ENCODE assay signal across 21 cellular contexts in genomic region chr5:570886-571285, GRCh38. TPM values are rescaled to one million over a fixed set of nuclear protein-coding genes. Genes with fewer than 3 reads are reported as not detected.
DNase-seq lines count a peak whose midpoint lies in the region; ATAC-seq, FAIRE-seq and TF ChIP-seq lines count a peak whose summit lies in the region.
"Had no signal": no experiment of that assay in that cellular context is flagged by ENCODE, and none has a peak within 500 bp of the region (broad histone marks: within the 10 kb centered on the region; RNA-seq: fewer than 3 reads in every experiment).

No MANE protein-coding gene starts in this region.

- H3K9me3 ChIP-seq in kidney (ENCODE audit: control insufficient read depth in 1 of 2, low read length in 2 of 2) (peaks cover 0 to 2% of the 10 kb centered on the region in 2 donors), T-helper 17 cell (ENCODE audit: control insufficient read depth, low read length, poor library complexity, severe bottlenecking) (no peaks in the 10 kb centered on the region)

- ATAC-seq in T-helper 17 cell: no peak
- ATAC-seq: HCT116 had no signal

- intact Hi-C loops in kidney (cut with DNase I): no loop called here

- no peak overlapping the region for H3K27ac ChIP-seq in kidney (ENCODE audit: low read depth in 2 of 2, low read length in 2 of 2)
- H3K27ac ChIP-seq: BLaER1 treated with 17β-estradiol and CSF1 and Interleukin-3, amounts not matched to agents 10 nM and 100 nM; GM23248; HL-60 had no signal

- DNase-seq in activated CD8-positive, alpha-beta memory T cell treated with anti-CD3 and anti-CD28 coated beads for 24 hours: peak; percentile 49
- DNase-seq in activated CD8-positive, alpha-beta memory T cell treated with anti-CD3 and anti-CD28 coated beads, Interleukin-2, amount 50 U/mL, for 4 hours: no peak
- DNase-seq in kidney: peak; percentile 58
- peak; percentile 73 for DNase-seq in osteocyte (ENCODE audit: extremely low spot score, unreplicated experiment)
- no peak for DNase-seq in hepatic stellate cell (ENCODE audit: low spot score)
- DNase-seq in D341Med (ENCODE audit: low spot score): no peak
- no peak for DNase-seq in T-helper 17 cell
- DNase-seq: 8988T; AML-193; Calu3; CD4-positive, CD25-positive, alpha-beta regulatory T cell; DMS153; DMS79 treated with DMSO at 0.1 percent for 48 hours; EL; GM23248 had no signal

- peaks cover 3% of the 10 kb centered on the region for H3K4me1 Mint-ChIP-seq in osteocyte (ENCODE audit: unreplicated experiment)
- peaks cover 2% of the 10 kb centered on the region for H3K4me1 Mint-ChIP-seq in T-helper 17 cell

- H3K9ac ChIP-seq in kidney (ENCODE audit: low read length in 2 of 2): no peak overlapping the region
- H3K9ac ChIP-seq: BLaER1 treated with 17β-estradiol and CSF1 and Interleukin-3, amounts not matched to agents 10 nM and 100 nM; GM23248 had no signal

- no peaks in the 10 kb centered on the region for H3K36me3 Mint-ChIP-seq in osteocyte (ENCODE audit: unreplicated experiment)
- no peaks in the 10 kb centered on the region for H3K36me3 Mint-ChIP-seq in T-helper 17 cell (ENCODE audit: low read depth)
- H3K36me3 Mint-ChIP-seq: CD4-positive, CD25-positive, alpha-beta regulatory T cell had no signal

- no peaks in the 10 kb centered on the region for H3K36me3 ChIP-seq in kidney (ENCODE audit: control insufficient read depth in 1 of 2, insufficient read depth in 2 of 2, low read length in 2 of 2)
- H3K36me3 ChIP-seq: BLaER1 treated with 17β-estradiol and CSF1 and Interleukin-3, amounts not matched to agents 10 nM and 100 nM had no signal

- H3K4me1 ChIP-seq in kidney (ENCODE audit: control insufficient read depth in 1 of 2, insufficient read depth in 1 of 2, low read depth in 1 of 2, low read length in 2 of 2): no peaks in the 10 kb centered on the region

- peaks cover 9% of the 10 kb centered on the region for H3K27me3 Mint-ChIP-seq in osteocyte (ENCODE audit: unreplicated experiment)
- H3K27me3 Mint-ChIP-seq in T-helper 17 cell: peaks cover 39% of the 10 kb centered on the region

- no peak for FAIRE-seq in kidney (lab: Jason Lieb, UNC)
- FAIRE-seq: G401.6, GM12891, H54 had no signal

- TF ChIP-seq CTCF in kidney (IDR thresholded peaks at IDR 0.05; ENCODE audit: borderline replicate concordance, extremely low read depth, insufficient read depth): no peak
- TF ChIP-seq CTCF in osteocyte (IDR thresholded peaks at IDR 0.05): no peak

- H3K27ac Mint-ChIP-seq in osteocyte (ENCODE audit: unreplicated experiment) (no peak overlapping the region), T-helper 17 cell (no peak overlapping the region)
- H3K27ac Mint-ChIP-seq: CD4-positive, CD25-positive, alpha-beta regulatory T cell had no signal

- H3K9me3 Mint-ChIP-seq in osteocyte (ENCODE audit: unreplicated experiment): peaks cover 15% of the 10 kb centered on the region

- H3K4me3 ChIP-seq in kidney (ENCODE audit: low read length in 2 of 2): no peak overlapping the region
- H3K4me3 ChIP-seq: BLaER1 treated with 17β-estradiol and CSF1 and Interleukin-3, amounts not matched to agents 10 nM and 100 nM; GM23248 had no signal

- H3K4me3 Mint-ChIP-seq in osteocyte (ENCODE audit: unreplicated experiment): no peak overlapping the region
- H3K4me3 Mint-ChIP-seq in T-helper 17 cell: no peak overlapping the region
- H3K4me3 Mint-ChIP-seq: CD4-positive, CD25-positive, alpha-beta regulatory T cell had no signal

RNA-seq across cellular contexts. Expression of gene CEP72, which starts 41.3 kb away (rescaled TPM):
- total RNA-seq in kidney: 7.8 TPM
- polyA plus RNA-seq in kidney (ENCODE audit: insufficient read depth, low read depth, low replicate concordance): 1.1 TPM
- 5.4 and 7.6 TPM in 2 replicates for total RNA-seq in osteocyte
- 10 to 100 TPM in 1 of 2 donors, 1 to 10 TPM in 1; 8.5 to 11.4 TPM for total RNA-seq in T-helper 17 cell

RNA-seq across cellular contexts. Expression of gene SLC9A3, which starts 46.6 kb away (rescaled TPM):
- total RNA-seq in kidney (10.5 TPM), osteocyte (1.2 and 1.7 TPM in 2 replicates), T-helper 17 cell (1 to 10 TPM; 1.1 to 1.6 TPM)
- 36.9 TPM for polyA plus RNA-seq in kidney (ENCODE audit: insufficient read depth, low read depth, low replicate concordance)

Comparison
In these comparisons a context has a peak if more than half of its experiments do, and no peak if none do; other contexts are left out.
1. DNase-seq: peak in activated CD8-positive, alpha-beta memory T cell treated with anti-CD3 and anti-CD28 coated beads for 24 hours (single experiment), kidney (single experiment) and osteocyte (single experiment); none in activated CD8-positive, alpha-beta memory T cell treated with anti-CD3 and anti-CD28 coated beads, Interleukin-2, amount 50 U/mL, for 4 hours (single experiment), hepatic stellate cell (single experiment), D341Med (single experiment) and T-helper 17 cell (0 of 3).